11 cellular contexts compared by ENCODE assay signal in genomic region chr2:49044680-49045079, GRCh38.
DNase-seq lines count a peak whose midpoint lies in the region; ATAC-seq lines count a peak whose summit lies in the region.
"Had no signal": no experiment of that assay in that cellular context is flagged by ENCODE, and none has a peak within 500 bp of the region (broad histone marks: within the 10 kb centered on the region; RNA-seq: fewer than 3 reads in every experiment).

No MANE protein-coding gene starts in this region.

- ATAC-seq in GM21786 (IDR thresholded peaks at IDR 0.05; ENCODE audit: unreplicated experiment) = peak; percentile 50
- ATAC-seq: activated naive CD4-positive, alpha-beta T cell treated with anti-CD3 and anti-CD28 coated beads, Interleukin-2, amount 50 U/mL, for 72 hours; psoas muscle had no signal

- peak; percentile 13 for DNase-seq in NCI-H2029 (lab: John Stamatoyannopoulos, UW)
- DNase-seq in fibroblast of peridontal ligament (ENCODE audit: extremely low read depth) = peak; percentile 2
- DNase-seq in pons (ENCODE audit: low spot score) = peak; percentile 41
- DNase-seq in activated CD4-positive, alpha-beta T cell treated with anti-CD3 and anti-CD28 coated beads, Interleukin-2, amount 50 U/mL, for 48 hours = no peak
- no peak for DNase-seq in GM03348 (ENCODE audit: low spot score)
- DNase-seq in AML-193 (lab: John Stamatoyannopoulos, UW) = no peak
- DNase-seq: activated CD4-positive, alpha-beta T cell treated with anti-CD3 and anti-CD28 coated beads for 48 hours; effector memory CD4-positive, alpha-beta T cell; psoas muscle had no signal

Comparison
In these comparisons a context has a peak if more than half of its experiments do, and no peak if none do; other contexts are left out.
1. DNase-seq: peak in NCI-H2029 (single experiment), fibroblast of peridontal ligament (single experiment) and pons (single experiment); none in activated CD4-positive, alpha-beta T cell treated with anti-CD3 and anti-CD28 coated beads, Interleukin-2, amount 50 U/mL, for 48 hours (0 of 2), GM03348 (single experiment) and AML-193 (0 of 2).